In the genomic region with DNA sequence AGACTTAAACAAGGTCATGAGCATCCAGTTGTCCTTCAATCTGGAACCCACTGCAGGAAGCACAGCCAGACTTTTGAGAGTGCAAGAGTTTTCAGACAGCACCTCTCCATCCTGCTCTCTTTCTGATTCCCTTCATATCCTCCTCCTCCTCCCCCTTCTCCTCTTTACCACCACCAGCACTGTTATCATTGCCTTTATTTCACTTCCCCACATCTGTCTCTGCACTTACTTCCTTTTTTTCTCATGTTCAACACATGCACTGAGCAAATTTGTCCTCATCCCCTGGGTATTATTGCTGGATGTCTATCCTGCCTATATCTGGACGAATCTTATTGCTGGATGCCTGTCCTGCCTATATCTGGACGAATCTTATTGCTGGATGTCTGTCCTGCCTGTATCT, we compare ENCODE assay signal across 14 cellular contexts.
"Had no signal": no experiment of that assay in that cellular context is flagged by ENCODE, and none has a peak within 500 bp of the region (broad histone marks: within the 10 kb centered on the region; RNA-seq: fewer than 3 reads in every experiment).

No MANE protein-coding gene starts in this region.

- ATAC-seq: left lobe of liver; natural killer cell treated with Interleukin-12 subunit alpha and Interleukin-12 subunit beta and Interleukin-15 and Interleukin-18, amount 100 ng/mL, for 72 hours; right cardiac atrium; stimulated activated naive CD8-positive, alpha-beta T cell treated with anti-CD3 and anti-CD28 coated beads, Interleukin-15, Interleukin-2, amounts not matched to agents 100 U/mL and 50 U/mL, for 24 hours; T-helper 17 cell had no signal

- DNase-seq: activated CD4-positive, alpha-beta T cell treated with anti-CD3 and anti-CD28 coated beads, Interleukin-2, amount 10 ng/mL, durations not matched to agents 7 days and 5 days; activated CD8-positive, alpha-beta memory T cell treated with anti-CD3 and anti-CD28 coated beads, Interleukin-2, amount 50 U/mL, for 48 hours; activated gamma-delta T cell treated with Interleukin-2 at 50 U/mL for 16 hours; amniotic stem cell; caudate nucleus; nucleus accumbens; right cardiac atrium; stimulated activated CD4-positive, alpha-beta T cell treated with anti-CD3 and anti-CD28 coated beads, Interleukin-15, amount 100 ng/mL, for 24 hours; stimulated activated CD4-positive, alpha-beta T cell treated with anti-CD3 and anti-CD28 coated beads, Interleukin-4, amount 100 ng/mL, for 24 hours; stimulated activated naive CD8-positive, alpha-beta T cell treated with anti-CD3 and anti-CD28 coated beads, Interleukin-15, Interleukin-2, amounts not matched to agents 100 U/mL and 50 U/mL, for 24 hours; T-helper 17 cell; trophoblast cell had no signal
